ENCODE assay signal across 22 cellular contexts in genomic region chr3:81788044-81788443, GRCh38. TPM values are rescaled to one million over a fixed set of nuclear protein-coding genes. Genes with fewer than 3 reads are reported as not detected.
DNase-seq lines count a peak whose midpoint lies in the region; ATAC-seq, FAIRE-seq and TF ChIP-seq lines count a peak whose summit lies in the region.
"Had no signal": no experiment of that assay in that cellular context is flagged by ENCODE, and none has a peak within 500 bp of the region (broad histone marks: within the 10 kb centered on the region; RNA-seq: fewer than 3 reads in every experiment).

No MANE protein-coding gene starts in this region.

- H3K36me3 Mint-ChIP-seq in chondrocyte (ENCODE audit: low read depth): peaks cover 1% of the 10 kb centered on the region
- H3K36me3 Mint-ChIP-seq: CD14-positive monocyte had no signal

- no peak for DNase-seq in GM19239 (ENCODE audit: insufficient read length, low spot score)
- no peak for DNase-seq in chondrocyte (ENCODE audit: low spot score)
- DNase-seq in NCI-H2196 (lab: John Stamatoyannopoulos, UW; ENCODE audit: unreplicated experiment): no peak
- DNase-seq in T-helper 1 cell: no peak
- no peak for DNase-seq in HUDEP-2 (lab: John Stamatoyannopoulos, UW; ENCODE audit: unreplicated experiment in 76 of 76)
- DNase-seq: ACHN, AML-193, COR-L47, DMS153, HCEC 1CT, MV-4-11, NCI-H1417, NCI-H2029, NCI-H2171 treated with DMSO at 0.1 percent for 48 hours, NCI-H510A treated with DMSO at 0.1 percent for 48 hours, NCI-H82, PC-3, SJCRH30, T-helper 2 cell had no signal

- no peak for TF ChIP-seq CTCF in chondrocyte (IDR thresholded peaks at IDR 0.05)

- peaks cover 3% of the 10 kb centered on the region for H3K9me3 Mint-ChIP-seq in chondrocyte (ENCODE audit: low read depth)

- no peaks in the 10 kb centered on the region for H3K27me3 Mint-ChIP-seq in chondrocyte (ENCODE audit: low read depth)

- peak; percentile 53 for FAIRE-seq in GM19239 (lab: Jason Lieb, UNC)

- H3K4me1 Mint-ChIP-seq in chondrocyte (ENCODE audit: low read depth): peaks cover 7% of the 10 kb centered on the region

- H3K27ac Mint-ChIP-seq in chondrocyte (ENCODE audit: unreplicated experiment): peak overlapping the region; percentile 1
- H3K27ac Mint-ChIP-seq: CD14-positive monocyte had no signal

- no peak overlapping the region for H3K4me3 Mint-ChIP-seq in chondrocyte (ENCODE audit: unreplicated experiment)
- H3K4me3 Mint-ChIP-seq: CD14-positive monocyte had no signal

- ATAC-seq in GM18517 (IDR thresholded peaks at IDR 0.05; ENCODE audit: unreplicated experiment): peak; percentile 21
- peak; percentile 29 for ATAC-seq in HG02938 (IDR thresholded peaks at IDR 0.05; ENCODE audit: unreplicated experiment)
- ATAC-seq: PC-3 had no signal

RNA-seq across cellular contexts. Expression of gene GBE1, which starts 26.6 kb away (rescaled TPM):
- total RNA-seq in chondrocyte: 53.8 to 68.4 TPM (median 55.0 TPM) in 3 replicates
